15 cellular contexts compared by ENCODE assay signal in the genomic region with DNA sequence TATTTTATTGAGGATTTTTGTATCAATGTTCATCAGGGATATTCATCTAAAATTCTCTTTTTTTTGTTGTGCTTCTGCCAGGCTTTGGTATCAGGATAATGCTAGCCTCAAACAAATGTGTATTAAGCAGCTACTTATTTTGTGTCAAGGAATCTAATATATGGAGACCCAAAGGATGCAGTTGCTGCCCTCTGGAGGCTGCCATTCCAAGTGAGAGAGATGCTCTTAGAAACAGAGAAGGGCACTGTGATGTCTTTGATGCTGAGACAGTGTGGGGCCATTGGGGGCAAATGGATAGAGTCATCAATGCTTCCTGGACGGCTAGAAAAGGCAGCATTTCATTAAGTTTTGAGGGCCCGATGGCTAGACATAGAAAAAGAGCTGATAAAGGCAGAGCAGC.
DNase-seq lines count a peak whose midpoint lies in the region; ATAC-seq and TF ChIP-seq lines count a peak whose summit lies in the region.
"Had no signal": no experiment of that assay in that cellular context is flagged by ENCODE, and none has a peak within 500 bp of the region (broad histone marks: within the 10 kb centered on the region; RNA-seq: fewer than 3 reads in every experiment).

No MANE protein-coding gene starts in this region.

- TF ChIP-seq CTCF in OCI-LY1 (IDR thresholded peaks at IDR 0.05; ENCODE audit: low read length) (peak; percentile 30; the same call in 1 of the 2 replicates), epithelial cell of proximal tubule (conservative IDR thresholded peaks at IDR 0.05; ENCODE audit: low read depth, low read length) (peak; percentile 33), retinal pigment epithelial cell (conservative IDR thresholded peaks at IDR 0.05; ENCODE audit: low read depth, low read length) (peak; percentile 33)

- no peaks in the 10 kb centered on the region for H3K27me3 Mint-ChIP-seq in activated naive CD4-positive, alpha-beta T cell treated with anti-CD3 and anti-CD28 coated beads, Interleukin-2, amount 10 ng/mL, durations not matched to agents 7 days and 5 days
- H3K27me3 Mint-ChIP-seq: progenitor cell of endocrine pancreas had no signal

- no peaks in the 10 kb centered on the region for H3K79me2 ChIP-seq in OCI-LY1 (ENCODE audit: insufficient read depth, low read length)

- no peak overlapping the region for H3K9ac ChIP-seq in OCI-LY1 (ENCODE audit: low read length)

- CTCF ChIA-PET in activated naive CD4-positive, alpha-beta T cell treated with anti-CD3 and anti-CD28 coated beads, Interleukin-2, amount 10 ng/mL, durations not matched to agents 7 days and 5 days (lab: Charles Lee) = no interaction called here

- no peaks in the 10 kb centered on the region for H3K9me3 Mint-ChIP-seq in activated naive CD4-positive, alpha-beta T cell treated with anti-CD3 and anti-CD28 coated beads, Interleukin-2, amount 10 ng/mL, durations not matched to agents 7 days and 5 days

- peak; percentile 30 for DNase-seq in activated naive CD4-positive, alpha-beta T cell treated with anti-CD3 and anti-CD28 coated beads, Interleukin-2, amount 10 ng/mL, durations not matched to agents 7 days and 5 days
- DNase-seq in activated naive CD4-positive, alpha-beta T cell treated with anti-CD3 and anti-CD28 coated beads, Interleukin-2, amount 50 U/mL, for 16 hours = no peak
- DNase-seq in epithelial cell of proximal tubule (ENCODE audit: low read depth) (no peak), retinal pigment epithelial cell (ENCODE audit: low read depth) (no peak), NOMO-1 treated with DMSO at 0.1 percent for 48 hours (lab: John Stamatoyannopoulos, UW; ENCODE audit: unreplicated experiment) (no peak), amygdala (lab: John Stamatoyannopoulos, UW) (no peak)
- DNase-seq: C1 segment of cervical spinal cord, cerebellar nuclear complex, lower lobe of right lung, NCI-H82, T-helper 1 cell, testis had no signal

- H3K36me3 ChIP-seq in OCI-LY1 (ENCODE audit: insufficient read depth, low read length) = no peaks in the 10 kb centered on the region
- H3K36me3 ChIP-seq: lower lobe of right lung had no signal

- no peaks in the 10 kb centered on the region for H4K20me1 ChIP-seq in OCI-LY1 (ENCODE audit: insufficient read depth, low read length)

- H3K4me2 ChIP-seq in OCI-LY1 (ENCODE audit: low read length) = no peak overlapping the region

- H3F3A ChIP-seq in OCI-LY1 (ENCODE audit: insufficient read depth, low read length) = no peaks in the 10 kb centered on the region

- no peaks in the 10 kb centered on the region for H3K9me2 ChIP-seq in OCI-LY1 (ENCODE audit: low read depth, low read length)

- H3K4me3 Mint-ChIP-seq in activated naive CD4-positive, alpha-beta T cell treated with anti-CD3 and anti-CD28 coated beads, Interleukin-2, amount 10 ng/mL, durations not matched to agents 7 days and 5 days = no peak overlapping the region

- H3K27ac ChIP-seq in OCI-LY1 (ENCODE audit: low read depth, low read length, poor library complexity, severe bottlenecking) = no peak overlapping the region
- H3K27ac ChIP-seq: lower lobe of right lung, testis had no signal

- H3K27ac Mint-ChIP-seq in activated naive CD4-positive, alpha-beta T cell treated with anti-CD3 and anti-CD28 coated beads, Interleukin-2, amount 10 ng/mL, durations not matched to agents 7 days and 5 days = no peak overlapping the region
- H3K27ac Mint-ChIP-seq: progenitor cell of endocrine pancreas had no signal

- no peak overlapping the region for H2AFZ ChIP-seq in OCI-LY1 (ENCODE audit: low read length)

- H3K4me3 ChIP-seq in OCI-LY1 (ENCODE audit: low read depth, low read length, poor library complexity, severe bottlenecking) = no peak overlapping the region
- no peak overlapping the region for H3K4me3 ChIP-seq in epithelial cell of proximal tubule (ENCODE audit: low read depth, low read length)
- H3K4me3 ChIP-seq in retinal pigment epithelial cell (ENCODE audit: low read length) = no peak overlapping the region
- H3K4me3 ChIP-seq: lower lobe of right lung, testis had no signal

- H3K27me3 ChIP-seq in OCI-LY1 (ENCODE audit: insufficient read depth, low read length) = no peaks in the 10 kb centered on the region
- H3K27me3 ChIP-seq: testis had no signal

- H3K4me1 Mint-ChIP-seq in activated naive CD4-positive, alpha-beta T cell treated with anti-CD3 and anti-CD28 coated beads, Interleukin-2, amount 10 ng/mL, durations not matched to agents 7 days and 5 days = no peaks in the 10 kb centered on the region

- no peaks in the 10 kb centered on the region for H3K4me1 ChIP-seq in OCI-LY1 (ENCODE audit: insufficient read depth, low read length, severe bottlenecking)

- H3K9me3 ChIP-seq in OCI-LY1 (ENCODE audit: low read length) = no peaks in the 10 kb centered on the region
- H3K9me3 ChIP-seq: lower lobe of right lung, testis had no signal

- no peak for ATAC-seq in GM21360 (IDR thresholded peaks at IDR 0.05; ENCODE audit: unreplicated experiment)
- ATAC-seq: lower lobe of right lung had no signal

- H3K36me3 Mint-ChIP-seq in activated naive CD4-positive, alpha-beta T cell treated with anti-CD3 and anti-CD28 coated beads, Interleukin-2, amount 10 ng/mL, durations not matched to agents 7 days and 5 days = no peaks in the 10 kb centered on the region
